Comparison of ENCODE assay signal across 24 cellular contexts in the genomic region with DNA sequence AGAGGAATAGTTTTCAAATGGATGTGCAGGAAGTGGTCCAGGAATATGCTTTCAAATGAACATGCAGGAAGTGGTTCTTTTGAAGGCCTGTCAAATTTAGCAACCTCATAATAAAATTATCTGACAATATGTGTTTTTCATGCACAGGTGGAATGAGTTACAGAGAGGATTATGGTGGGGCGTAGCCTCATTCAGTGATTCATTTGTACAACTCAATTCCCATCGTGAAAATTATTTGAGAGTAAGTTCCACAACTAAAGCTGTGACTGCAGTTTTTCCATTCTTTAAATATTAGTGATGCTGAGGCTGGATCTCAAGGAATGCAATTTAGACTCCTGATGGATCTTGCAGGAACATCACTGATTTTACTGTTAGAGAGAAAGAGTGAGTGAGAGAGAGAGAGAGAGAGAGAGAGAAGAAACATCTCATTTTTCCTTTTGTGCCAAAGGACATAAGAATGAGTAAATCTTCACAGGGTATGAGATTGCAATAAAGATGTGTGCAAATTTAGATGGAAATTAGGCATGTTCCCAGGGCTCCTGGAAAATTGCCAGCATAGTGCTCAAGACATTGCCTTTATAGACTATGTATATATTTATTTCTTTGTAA.
DNase-seq lines count a peak whose midpoint lies in the region; ATAC-seq, FAIRE-seq and TF ChIP-seq lines count a peak whose summit lies in the region.
"Had no signal": no experiment of that assay in that cellular context is flagged by ENCODE, and none has a peak within 500 bp of the region (broad histone marks: within the 10 kb centered on the region; RNA-seq: fewer than 3 reads in every experiment).

No MANE protein-coding gene starts in this region.

- peak; percentile 40 for DNase-seq in AG20443 (ENCODE audit: low spot score)
- DNase-seq in HCEC 1CT, result peak; percentile 5
- DNase-seq in left kidney (ENCODE audit: low read depth, low spot score), result peak; percentile 15
- no peak for DNase-seq in NCI-H1092 (lab: John Stamatoyannopoulos, UW)
- DNase-seq in GM13976 (ENCODE audit: low spot score), result no peak
- DNase-seq in kidney, result no peak
- DNase-seq: activated CD8-positive, alpha-beta memory T cell treated with anti-CD3 and anti-CD28 coated beads, Interleukin-2, amount 50 U/mL, for 48 hours; activated naive CD8-positive, alpha-beta T cell treated with anti-CD3 and anti-CD28 coated beads, Interleukin-2, amount 10 ng/mL, durations not matched to agents 7 days and 5 days; AML-193; body of pancreas; DMS79 treated with DMSO at 0.1 percent for 48 hours; esophagus squamous epithelium; kidney glomerular epithelial cell; NCI-H2081 treated with DMSO at 0.1 percent for 48 hours; NCI-H510A treated with DMSO at 0.1 percent for 48 hours; Peyer's patch; psoas muscle; stimulated activated CD4-positive, alpha-beta T cell treated with anti-CD3 and anti-CD28 coated beads, Interleukin-1b, Interleukin-23, amount 100 ng/mL, for 48 hours; WERI-Rb-1 had no signal

- intact Hi-C loops in kidney (cut with DNase I), result no loop called here

- no peak overlapping the region for H3K4me3 ChIP-seq in kidney (ENCODE audit: low read length in 2 of 2)
- H3K4me3 ChIP-seq: body of pancreas, esophagus squamous epithelium, Peyer's patch, psoas muscle, suprapubic skin had no signal

- in situ Hi-C loops in GM13976 (cut with MboI; ENCODE audit: low sequenced_read_pairs, unreplicated experiment), result no loop called here

- peak; percentile 91 for ATAC-seq in SK-N-SH treated with all-trans-retinoic acid at 6 μM for 48 hours
- ATAC-seq: body of pancreas; psoas muscle; stimulated activated effector memory CD8-positive, alpha-beta T cell treated with anti-CD3 and anti-CD28 coated beads, Interleukin-12 subunit alpha, Interleukin-12 subunit beta, amount 100 ng/mL, for 72 hours had no signal

- FAIRE-seq in kidney (lab: Jason Lieb, UNC), result no peak
- FAIRE-seq: colon had no signal

- no peaks in the 10 kb centered on the region for H3K36me3 ChIP-seq in kidney (ENCODE audit: control insufficient read depth in 1 of 2, insufficient read depth in 2 of 2, low read length in 2 of 2)
- H3K36me3 ChIP-seq: esophagus squamous epithelium, neutrophil, Peyer's patch, suprapubic skin, WERI-Rb-1 had no signal

- H3K9ac ChIP-seq in kidney (ENCODE audit: low read length in 2 of 2), result no peak overlapping the region

- no peaks in the 10 kb centered on the region for H3K9me3 ChIP-seq in kidney (ENCODE audit: control insufficient read depth in 1 of 2, low read length in 2 of 2)
- H3K9me3 ChIP-seq: body of pancreas, esophagus squamous epithelium, neutrophil, Peyer's patch, psoas muscle, suprapubic skin had no signal

- H3K27ac ChIP-seq in kidney (ENCODE audit: low read depth in 2 of 2, low read length in 2 of 2), result no peak overlapping the region
- H3K27ac ChIP-seq: body of pancreas, esophagus squamous epithelium, neutrophil, Peyer's patch, psoas muscle, suprapubic skin, WERI-Rb-1 had no signal

- TF ChIP-seq CTCF in GM13976 (IDR thresholded peaks at IDR 0.05; ENCODE audit: borderline replicate concordance, control extremely low read depth, extremely low read depth, insufficient read depth, missing control alignments) (no peak), kidney (IDR thresholded peaks at IDR 0.05; ENCODE audit: borderline replicate concordance, extremely low read depth, insufficient read depth) (no peak)

- no peaks in the 10 kb centered on the region for H3K4me1 ChIP-seq in kidney (ENCODE audit: control insufficient read depth in 1 of 2, insufficient read depth in 1 of 2, low read depth in 1 of 2, low read length in 2 of 2)
- H3K4me1 ChIP-seq: body of pancreas, esophagus squamous epithelium, Peyer's patch, psoas muscle, suprapubic skin had no signal

TF ChIP-seq in SK-N-SH treated with all-trans-retinoic acid at 6 μM for 48 hours, 23 proteins besides CTCF, POLR2A, EP300 and RAD21:
- TF ChIP-seq TCF4 (CRISPR knock-in tag; IDR thresholded peaks at IDR 0.05; ENCODE audit: borderline replicate concordance) (no peak), ZFP3 (CRISPR knock-in tag; IDR thresholded peaks at IDR 0.05) (no peak), ZNF70 (CRISPR knock-in tag; IDR thresholded peaks at IDR 0.05) (no peak), ZNF8 (CRISPR knock-in tag; IDR thresholded peaks at IDR 0.05) (no peak), BACH2 (CRISPR knock-in tag; IDR thresholded peaks at IDR 0.05; ENCODE audit: borderline replicate concordance) (no peak), ZC3H10 (CRISPR knock-in tag; IDR thresholded peaks at IDR 0.05) (0 out of 2 replicates have a peak, but pooled peaks have one; percentile 40), ESRRG (CRISPR knock-in tag; IDR thresholded peaks at IDR 0.05) (no peak), GLIS3 (CRISPR knock-in tag; IDR thresholded peaks at IDR 0.05) (no peak), PPARA (CRISPR knock-in tag; IDR thresholded peaks at IDR 0.05; ENCODE audit: borderline replicate concordance) (no peak), SNAI2 (CRISPR knock-in tag; IDR thresholded peaks at IDR 0.05) (no peak), ISL1 (CRISPR knock-in tag; IDR thresholded peaks at IDR 0.05) (peak; percentile 55)
- TF ChIP-seq, protein P1, sequence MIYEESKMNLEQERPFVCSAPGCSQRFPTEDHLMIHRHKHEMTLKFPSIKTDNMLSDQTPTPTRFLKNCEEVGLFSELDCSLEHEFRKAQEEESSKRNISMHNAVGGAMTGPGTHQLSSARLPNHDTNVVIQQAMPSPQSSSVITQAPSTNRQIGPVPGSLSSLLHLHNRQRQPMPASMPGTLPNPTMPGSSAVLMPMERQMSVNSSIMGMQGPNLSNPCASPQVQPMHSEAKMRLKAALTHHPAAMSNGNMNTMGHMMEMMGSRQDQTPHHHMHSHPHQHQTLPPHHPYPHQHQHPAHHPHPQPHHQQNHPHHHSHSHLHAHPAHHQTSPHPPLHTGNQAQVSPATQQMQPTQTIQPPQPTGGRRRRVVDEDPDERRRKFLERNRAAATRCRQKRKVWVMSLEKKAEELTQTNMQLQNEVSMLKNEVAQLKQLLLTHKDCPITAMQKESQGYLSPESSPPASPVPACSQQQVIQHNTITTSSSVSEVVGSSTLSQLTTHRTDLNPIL (CRISPR knock-in tag; IDR thresholded peaks at IDR 0.05; ENCODE audit: low read depth), result no peak
- TF ChIP-seq, protein P2, sequence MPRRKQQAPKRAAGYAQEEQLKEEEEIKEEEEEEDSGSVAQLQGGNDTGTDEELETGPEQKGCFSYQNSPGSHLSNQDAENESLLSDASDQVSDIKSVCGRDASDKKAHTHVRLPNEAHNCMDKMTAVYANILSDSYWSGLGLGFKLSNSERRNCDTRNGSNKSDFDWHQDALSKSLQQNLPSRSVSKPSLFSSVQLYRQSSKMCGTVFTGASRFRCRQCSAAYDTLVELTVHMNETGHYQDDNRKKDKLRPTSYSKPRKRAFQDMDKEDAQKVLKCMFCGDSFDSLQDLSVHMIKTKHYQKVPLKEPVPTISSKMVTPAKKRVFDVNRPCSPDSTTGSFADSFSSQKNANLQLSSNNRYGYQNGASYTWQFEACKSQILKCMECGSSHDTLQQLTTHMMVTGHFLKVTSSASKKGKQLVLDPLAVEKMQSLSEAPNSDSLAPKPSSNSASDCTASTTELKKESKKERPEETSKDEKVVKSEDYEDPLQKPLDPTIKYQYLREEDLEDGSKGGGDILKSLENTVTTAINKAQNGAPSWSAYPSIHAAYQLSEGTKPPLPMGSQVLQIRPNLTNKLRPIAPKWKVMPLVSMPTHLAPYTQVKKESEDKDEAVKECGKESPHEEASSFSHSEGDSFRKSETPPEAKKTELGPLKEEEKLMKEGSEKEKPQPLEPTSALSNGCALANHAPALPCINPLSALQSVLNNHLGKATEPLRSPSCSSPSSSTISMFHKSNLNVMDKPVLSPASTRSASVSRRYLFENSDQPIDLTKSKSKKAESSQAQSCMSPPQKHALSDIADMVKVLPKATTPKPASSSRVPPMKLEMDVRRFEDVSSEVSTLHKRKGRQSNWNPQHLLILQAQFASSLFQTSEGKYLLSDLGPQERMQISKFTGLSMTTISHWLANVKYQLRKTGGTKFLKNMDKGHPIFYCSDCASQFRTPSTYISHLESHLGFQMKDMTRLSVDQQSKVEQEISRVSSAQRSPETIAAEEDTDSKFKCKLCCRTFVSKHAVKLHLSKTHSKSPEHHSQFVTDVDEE (CRISPR knock-in tag; IDR thresholded peaks at IDR 0.05), result no peak
- TF ChIP-seq, protein P3, sequence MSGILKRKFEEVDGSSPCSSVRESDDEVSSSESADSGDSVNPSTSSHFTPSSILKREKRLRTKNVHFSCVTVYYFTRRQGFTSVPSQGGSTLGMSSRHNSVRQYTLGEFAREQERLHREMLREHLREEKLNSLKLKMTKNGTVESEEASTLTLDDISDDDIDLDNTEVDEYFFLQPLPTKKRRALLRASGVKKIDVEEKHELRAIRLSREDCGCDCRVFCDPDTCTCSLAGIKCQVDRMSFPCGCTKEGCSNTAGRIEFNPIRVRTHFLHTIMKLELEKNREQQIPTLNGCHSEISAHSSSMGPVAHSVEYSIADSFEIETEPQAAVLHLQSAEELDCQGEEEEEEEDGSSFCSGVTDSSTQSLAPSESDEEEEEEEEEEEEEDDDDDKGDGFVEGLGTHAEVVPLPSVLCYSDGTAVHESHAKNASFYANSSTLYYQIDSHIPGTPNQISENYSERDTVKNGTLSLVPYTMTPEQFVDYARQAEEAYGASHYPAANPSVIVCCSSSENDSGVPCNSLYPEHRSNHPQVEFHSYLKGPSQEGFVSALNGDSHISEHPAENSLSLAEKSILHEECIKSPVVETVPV (CRISPR knock-in tag; IDR thresholded peaks at IDR 0.05), result no peak

Comparison
In these comparisons a context has a peak if more than half of its experiments do, and no peak if none do; other contexts are left out.
1. DNase-seq: peak in AG20443 (single experiment), HCEC 1CT (single experiment) and left kidney (single experiment); none in NCI-H1092 (single experiment), GM13976 (single experiment) and kidney (single experiment).